23 cellular contexts compared by ENCODE assay signal in the genomic region with DNA sequence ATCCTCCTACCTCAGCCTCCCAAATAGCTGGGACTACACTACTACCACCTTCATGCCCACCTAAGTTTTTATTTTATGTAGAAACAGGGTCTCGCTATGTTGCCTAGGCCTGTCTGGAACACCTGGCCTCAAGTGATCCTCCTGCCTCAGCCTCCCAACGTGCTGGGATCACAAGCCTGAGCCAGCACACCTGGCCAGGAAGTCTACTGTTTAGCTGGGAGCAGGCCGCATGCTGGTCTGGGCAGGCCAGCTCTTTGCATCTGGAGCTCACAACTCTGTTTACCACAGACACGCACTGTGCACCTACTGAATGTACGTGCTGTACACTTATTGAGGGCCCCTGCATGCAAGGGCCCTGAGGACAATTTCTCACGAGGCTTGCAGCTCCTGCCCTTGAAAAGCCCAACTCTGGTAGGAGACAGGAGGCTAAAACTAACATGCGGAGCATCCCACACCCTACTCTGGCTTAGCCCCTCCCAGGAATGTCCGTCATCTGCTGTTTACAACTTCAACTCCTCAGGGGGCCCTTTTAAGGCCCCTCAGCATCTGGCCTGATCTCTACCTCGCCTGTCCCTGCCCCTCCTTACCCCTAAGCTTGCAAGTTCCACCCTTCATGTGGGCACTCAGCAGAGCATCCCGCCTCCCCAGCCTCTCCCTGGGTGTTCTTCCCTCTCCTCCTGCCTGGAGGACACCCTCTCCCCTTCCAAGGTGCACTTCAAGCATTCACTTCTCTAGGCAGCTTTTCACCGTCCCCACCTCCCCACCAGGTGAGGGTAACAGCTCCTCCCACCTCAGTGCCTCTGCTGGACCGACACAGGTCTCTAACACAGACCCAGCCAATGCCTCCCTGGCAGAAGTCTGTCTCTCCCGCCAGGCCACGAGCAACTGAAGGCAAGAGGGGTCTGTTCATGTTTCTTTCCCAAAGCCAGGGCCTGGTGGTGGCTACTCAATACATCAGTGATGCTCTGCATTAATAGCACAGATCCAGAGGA.
DNase-seq lines count a peak whose midpoint lies in the region; ATAC-seq and TF ChIP-seq lines count a peak whose summit lies in the region.
"Had no signal": no experiment of that assay in that cellular context is flagged by ENCODE, and none has a peak within 500 bp of the region (broad histone marks: within the 10 kb centered on the region; RNA-seq: fewer than 3 reads in every experiment).

No MANE protein-coding gene starts in this region.

- 32% methylated on average over 12 of the region's 14 CpGs for WGBS in esophagus muscularis mucosa
- 44% methylated on average over 14 of the region's 14 CpGs for WGBS in prostate gland

- H3K4me1 Mint-ChIP-seq in CD4-positive, alpha-beta memory T cell: peaks cover 0 to 3% (median 0%) of the 10 kb centered on the region in 4 donors
- H3K4me1 Mint-ChIP-seq: activated CD4-positive, alpha-beta T cell treated with anti-CD3 and anti-CD28 coated beads for 36 hours had no signal

- H3K36me3 ChIP-seq in H7 (replicated peaks; ENCODE audit: control insufficient read depth, insufficient read depth, low read length) (no peaks in the 10 kb centered on the region), esophagus muscularis mucosa (no peaks in the 10 kb centered on the region), prostate gland (no peaks in the 10 kb centered on the region), left lung (no peaks in the 10 kb centered on the region)
- no peaks in the 10 kb centered on the region for H3K36me3 ChIP-seq in CD4-positive, alpha-beta memory T cell (ENCODE audit: insufficient read depth, low read length)
- H3K36me3 ChIP-seq: BLaER1, left ventricle myocardium inferior had no signal

- no peaks in the 10 kb centered on the region for H3K36me3 Mint-ChIP-seq in CD4-positive, alpha-beta memory T cell
- H3K36me3 Mint-ChIP-seq: stimulated activated effector memory CD8-positive, alpha-beta T cell treated with anti-CD3 and anti-CD28 coated beads, Interleukin-12 subunit alpha, Interleukin-12 subunit beta, amount 100 ng/mL, for 72 hours had no signal

- H3K9me3 Mint-ChIP-seq in CD4-positive, alpha-beta memory T cell: peaks cover 3 to 13% (median 8%) of the 10 kb centered on the region in 8 donors
- H3K9me3 Mint-ChIP-seq: stimulated activated effector memory CD8-positive, alpha-beta T cell treated with anti-CD3 and anti-CD28 coated beads, Interleukin-12 subunit alpha, Interleukin-12 subunit beta, amount 100 ng/mL, for 72 hours had no signal

- H3K9me3 ChIP-seq in esophagus muscularis mucosa (no peaks in the 10 kb centered on the region), prostate gland (no peaks in the 10 kb centered on the region), left lung (peaks cover 0 to 9% of the 10 kb centered on the region in 2 donors)
- no peaks in the 10 kb centered on the region for H3K9me3 ChIP-seq in CD4-positive, alpha-beta memory T cell (ENCODE audit: control insufficient read depth in 1 of 2, low read length in 2 of 2)
- H3K9me3 ChIP-seq: left ventricle myocardium inferior had no signal

- DNase-seq in H7 (peak; percentile 59), NCI-H345 (lab: John Stamatoyannopoulos, UW) (peak; percentile 97), esophagus muscularis mucosa (ENCODE audit: extremely low spot score) (peak; percentile 90), prostate gland (ENCODE audit: low spot score) (peak; percentile 2), left lung (no peak)
- DNase-seq in CD4-positive, alpha-beta memory T cell: no peak
- no peak for DNase-seq in stimulated activated CD4-positive, alpha-beta T cell treated with anti-CD3 and anti-CD28 coated beads, Interleukin-12 subunit alpha, Interleukin-12 subunit beta, amount 100 ng/mL, for 4 hours
- DNase-seq: activated CD4-positive, alpha-beta T cell treated with anti-CD3 and anti-CD28 coated beads for 36 hours; DMS79; effector CD4-positive, alpha-beta T cell; GF-D8; GOT3; left ventricle myocardium inferior; NCI-H1092 treated with DMSO at 0.1 percent for 48 hours; NCI-H1694 treated with DMSO at 0.1 percent for 48 hours; NCI-H526 treated with DMSO at 0.1 percent for 48 hours; SIG-M5; trophoblast cell had no signal

- H3K4me3 ChIP-seq in H7 (ENCODE audit: insufficient read depth, low read depth, low read length) (no peak overlapping the region), esophagus muscularis mucosa (no peak overlapping the region), prostate gland (no peak overlapping the region), left lung (no peak overlapping the region)
- H3K4me3 ChIP-seq in CD4-positive, alpha-beta memory T cell (ENCODE audit: low read length in 2 of 2): no peak overlapping the region
- H3K4me3 ChIP-seq: BLaER1, K562, left ventricle myocardium inferior had no signal

- no peaks in the 10 kb centered on the region for H3K4me1 ChIP-seq in esophagus muscularis mucosa
- no peaks in the 10 kb centered on the region for H3K4me1 ChIP-seq in prostate gland (replicated peaks)
- H3K4me1 ChIP-seq in CD4-positive, alpha-beta memory T cell (ENCODE audit: insufficient read depth, low read length): no peaks in the 10 kb centered on the region
- no peaks in the 10 kb centered on the region for H3K4me1 ChIP-seq in left lung
- H3K4me1 ChIP-seq: BLaER1, left ventricle myocardium inferior had no signal

- H3K27me3 Mint-ChIP-seq in CD4-positive, alpha-beta memory T cell: peaks cover 2 to 9% of the 10 kb centered on the region in 2 donors

- no peak overlapping the region for H3K4me3 Mint-ChIP-seq in CD4-positive, alpha-beta memory T cell
- H3K4me3 Mint-ChIP-seq: activated CD4-positive, alpha-beta T cell treated with anti-CD3 and anti-CD28 coated beads for 36 hours; stimulated activated effector memory CD8-positive, alpha-beta T cell treated with anti-CD3 and anti-CD28 coated beads, Interleukin-12 subunit alpha, Interleukin-12 subunit beta, amount 100 ng/mL, for 72 hours had no signal

- TF ChIP-seq EP300 in esophagus muscularis mucosa (IDR thresholded peaks at IDR 0.05): no peak

- no peaks in the 10 kb centered on the region for H3K27me3 ChIP-seq in H7 (ENCODE audit: control insufficient read depth, insufficient read depth, low read length)
- peaks cover 0 to 17% (median 0%) of the 10 kb centered on the region in 4 donors for H3K27me3 ChIP-seq in esophagus muscularis mucosa
- no peaks in the 10 kb centered on the region for H3K27me3 ChIP-seq in prostate gland (replicated peaks; ENCODE audit: insufficient read depth)
- H3K27me3 ChIP-seq in CD4-positive, alpha-beta memory T cell (ENCODE audit: insufficient read depth, low read length): no peaks in the 10 kb centered on the region
- H3K27me3 ChIP-seq in left lung: peaks cover 0 to 29% of the 10 kb centered on the region in 2 donors
- H3K27me3 ChIP-seq: BLaER1 had no signal

- ATAC-seq in left lung: no peak
- ATAC-seq: activated CD4-positive, alpha-beta T cell treated with anti-CD3 and anti-CD28 coated beads for 36 hours; K562 had no signal

- intact Hi-C loops in esophagus muscularis mucosa (cut with DNase I) (no loop called here), prostate gland (cut with DNase I) (no loop called here), left lung (cut with DNase I) (no loop called here)
- intact Hi-C loops in CD4-positive, alpha-beta memory T cell (cut with micrococcal nuclease): no loop called here

- TF ChIP-seq POLR2A in esophagus muscularis mucosa (IDR thresholded peaks at IDR 0.05; ENCODE audit: low read depth) (no peak), prostate gland (IDR thresholded peaks at IDR 0.05) (no peak)

- POLR2A ChIA-PET in CD4-positive, alpha-beta memory T cell (lab: Charles Lee; ENCODE audit: partially characterized antibody): no interaction called here

- CTCF ChIA-PET in CD4-positive, alpha-beta memory T cell (lab: Charles Lee; ENCODE audit: partially characterized antibody): no interaction called here

- no peak overlapping the region for H3K27ac ChIP-seq in esophagus muscularis mucosa (replicated peaks in 1 of 4)
- H3K27ac ChIP-seq in prostate gland: no peak overlapping the region
- H3K27ac ChIP-seq in CD4-positive, alpha-beta memory T cell (ENCODE audit: low read depth, low read length): no peak overlapping the region
- H3K27ac ChIP-seq in left lung: no peak overlapping the region
- H3K27ac ChIP-seq: BLaER1, left ventricle myocardium inferior had no signal

- H3K27ac Mint-ChIP-seq in CD4-positive, alpha-beta memory T cell: no peak overlapping the region
- H3K27ac Mint-ChIP-seq: activated CD4-positive, alpha-beta T cell treated with anti-CD3 and anti-CD28 coated beads for 36 hours; activated naive CD4-positive, alpha-beta T cell treated with anti-CD3 and anti-CD28 coated beads, Interleukin-2, amount 50 U/mL, for 72 hours; progenitor cell of endocrine pancreas; stimulated activated effector memory CD8-positive, alpha-beta T cell treated with anti-CD3 and anti-CD28 coated beads, Interleukin-12 subunit alpha, Interleukin-12 subunit beta, amount 100 ng/mL, for 72 hours had no signal

- TF ChIP-seq CTCF in esophagus muscularis mucosa (IDR thresholded peaks at IDR 0.05) (no peak), prostate gland (IDR thresholded peaks at IDR 0.05) (no peak), left lung (IDR thresholded peaks at IDR 0.05) (no peak)

Comparison
In these comparisons a context has a peak if more than half of its experiments do, and no peak if none do; other contexts are left out.
1. DNase-seq: peak in H7 (single experiment), NCI-H345 (single experiment), esophagus muscularis mucosa (single experiment) and prostate gland (single experiment); none in CD4-positive, alpha-beta memory T cell (0 of 5), stimulated activated CD4-positive, alpha-beta T cell treated with anti-CD3 and anti-CD28 coated beads, Interleukin-12 subunit alpha, Interleukin-12 subunit beta, amount 100 ng/mL, for 4 hours (single experiment) and left lung (0 of 2).